In genomic region chr5:164090358-164090757, GRCh38 we compare ENCODE assay signal across 2 cellular contexts.
A peak's percentile ranks its signal among the peaks of the same experiment; 100 is the strongest.
TF ChIP-seq lines count a peak whose summit lies in the region.

No MANE protein-coding gene starts in this region.

TF ChIP-seq in liver, 16 proteins besides CTCF, POLR2A, EP300 and RAD21 (continued from another document):
- TF ChIP-seq REST (IDR thresholded peaks at IDR 0.05) (no peak), RXRA (IDR thresholded peaks at IDR 0.05) (peak in 1 of 2 donors; percentile 27), NR2F2 (IDR thresholded peaks at IDR 0.05) (peak; percentile 21), HNF4A (conservative IDR thresholded peaks at IDR 0.05) (no peak)

TF ChIP-seq in HepG2, 621 proteins besides CTCF, POLR2A, EP300 and RAD21 (continued from another document):
- TF ChIP-seq ZNF704 (CRISPR knock-in tag; IDR thresholded peaks at IDR 0.05; ENCODE audit: borderline replicate concordance) (no peak), JUND (CRISPR knock-in tag; IDR thresholded peaks at IDR 0.05) (no peak)
